In the genomic region with DNA sequence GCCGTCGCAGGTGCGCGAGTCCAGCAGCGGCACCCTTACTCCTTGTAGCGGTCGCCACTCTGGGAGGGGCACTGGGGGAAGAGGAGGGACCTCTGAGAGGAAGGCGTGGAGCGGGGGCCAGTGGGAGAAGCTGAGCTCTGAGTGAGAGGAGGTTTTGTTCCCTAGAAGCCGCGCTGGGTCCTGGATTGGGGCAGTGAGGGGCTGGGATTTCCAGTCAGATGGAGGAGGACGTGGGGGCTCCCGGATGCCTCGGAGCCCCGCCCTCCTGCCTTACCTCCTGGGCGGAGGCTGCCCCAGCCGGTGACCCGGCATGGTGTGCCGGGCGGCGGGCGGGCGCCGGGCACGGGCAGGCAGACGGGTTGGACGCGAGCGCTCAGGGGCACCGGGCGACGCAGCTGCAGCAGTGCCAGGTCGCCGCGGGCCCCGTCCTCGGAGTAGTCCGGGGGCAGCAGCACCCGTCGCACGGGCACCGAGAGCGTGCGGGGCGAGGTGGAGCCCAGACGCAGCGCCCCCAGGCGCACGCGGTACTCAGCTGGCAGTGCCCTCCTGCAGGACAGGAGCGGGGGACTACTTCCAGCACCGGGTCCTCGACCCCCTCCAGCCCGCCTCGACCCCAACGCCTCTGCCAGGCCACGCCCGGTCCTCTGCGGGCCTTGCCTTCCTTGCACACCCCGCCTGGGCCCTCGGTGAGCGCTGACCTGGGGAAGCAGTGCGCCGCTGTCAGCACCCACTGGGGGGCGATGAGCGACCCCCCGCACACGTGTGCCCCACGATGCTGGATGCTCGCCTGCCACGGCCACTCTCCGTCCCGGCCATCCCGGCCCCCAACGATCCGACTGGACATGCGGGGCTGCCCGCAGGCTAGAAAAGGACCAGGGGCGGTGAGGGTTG, we compare ENCODE assay signal across 9 cellular contexts. TPM values are rescaled to one million over a fixed set of nuclear protein-coding genes. Genes with fewer than 3 reads are reported as not detected.
DNase-seq lines count a peak whose midpoint lies in the region; ATAC-seq lines count a peak whose summit lies in the region.
"Had no signal": no experiment of that assay in that cellular context is flagged by ENCODE, and none has a peak within 500 bp of the region (broad histone marks: within the 10 kb centered on the region; RNA-seq: fewer than 3 reads in every experiment).

No MANE protein-coding gene starts in this region.

- no peaks in the 10 kb centered on the region for H3K9me3 Mint-ChIP-seq in IgD-negative memory B cell
- H3K9me3 Mint-ChIP-seq in activated T-cell treated with anti-CD3 and anti-CD28 coated beads, Interleukin-2, amount 50 U/mL, for 72 hours, result no peaks in the 10 kb centered on the region
- H3K9me3 Mint-ChIP-seq in stimulated activated naive B cell treated with anti-CD40 and anti-IgM and Interleukin-4, amounts not matched to agents 10 μg/mL and 1 μg/mL and 100 μg/mL, for 72 hours, result no peaks in the 10 kb centered on the region
- H3K9me3 Mint-ChIP-seq: brain had no signal

- ATAC-seq in activated T-cell treated with anti-CD3 and anti-CD28 coated beads, Interleukin-2, amount 50 U/mL, for 72 hours (replicated peaks in 1 of 2), result peak; percentile 76 to 78
- ATAC-seq in stimulated activated naive B cell treated with anti-CD40 and anti-IgM and Interleukin-4, amounts not matched to agents 10 μg/mL and 1 μg/mL and 100 μg/mL, for 72 hours (replicated peaks), result peak; percentile 66 to 71
- no peak for ATAC-seq in GM19467 (IDR thresholded peaks at IDR 0.05; ENCODE audit: unreplicated experiment)

- H3K4me1 Mint-ChIP-seq in IgD-negative memory B cell, result no peaks in the 10 kb centered on the region
- peaks cover 11% of the 10 kb centered on the region for H3K4me1 Mint-ChIP-seq in activated T-cell treated with anti-CD3 and anti-CD28 coated beads, Interleukin-2, amount 50 U/mL, for 72 hours (ENCODE audit: low read depth)
- peaks cover 9 to 16% of the 10 kb centered on the region in 2 donors for H3K4me1 Mint-ChIP-seq in stimulated activated naive B cell treated with anti-CD40 and anti-IgM and Interleukin-4, amounts not matched to agents 10 μg/mL and 1 μg/mL and 100 μg/mL, for 72 hours

- no peak overlapping the region for H3K27ac Mint-ChIP-seq in IgD-negative memory B cell
- H3K27ac Mint-ChIP-seq in activated T-cell treated with anti-CD3 and anti-CD28 coated beads, Interleukin-2, amount 50 U/mL, for 72 hours, result peak overlapping the region; percentile 72
- peak overlapping the region; percentile 78 for H3K27ac Mint-ChIP-seq in stimulated activated naive B cell treated with anti-CD40 and anti-IgM and Interleukin-4, amounts not matched to agents 10 μg/mL and 1 μg/mL and 100 μg/mL, for 72 hours

- H3K27me3 Mint-ChIP-seq in IgD-negative memory B cell, result peaks cover 13% of the 10 kb centered on the region
- peaks cover 10% of the 10 kb centered on the region for H3K27me3 Mint-ChIP-seq in activated T-cell treated with anti-CD3 and anti-CD28 coated beads, Interleukin-2, amount 50 U/mL, for 72 hours (ENCODE audit: low read depth)
- H3K27me3 Mint-ChIP-seq in stimulated activated naive B cell treated with anti-CD40 and anti-IgM and Interleukin-4, amounts not matched to agents 10 μg/mL and 1 μg/mL and 100 μg/mL, for 72 hours, result peaks cover 35 to 48% of the 10 kb centered on the region in 2 donors

- no peaks in the 10 kb centered on the region for H3K36me3 Mint-ChIP-seq in IgD-negative memory B cell
- H3K36me3 Mint-ChIP-seq in activated T-cell treated with anti-CD3 and anti-CD28 coated beads, Interleukin-2, amount 50 U/mL, for 72 hours (ENCODE audit: insufficient read depth in 2 of 2), result no peaks in the 10 kb centered on the region
- no peaks in the 10 kb centered on the region for H3K36me3 Mint-ChIP-seq in stimulated activated naive B cell treated with anti-CD40 and anti-IgM and Interleukin-4, amounts not matched to agents 10 μg/mL and 1 μg/mL and 100 μg/mL, for 72 hours
- H3K36me3 Mint-ChIP-seq: brain had no signal

- DNase-seq in activated T-cell treated with anti-CD3 and anti-CD28 coated beads, Interleukin-2, amount 50 U/mL, for 72 hours, result peak; percentile 49
- DNase-seq in iPS-NIHi11 (ENCODE audit: low spot score) (peak; percentile 62), foreskin melanocyte (no peak), SHP77 treated with DMSO at 0.1 percent for 48 hours (lab: John Stamatoyannopoulos, UW) (no peak)
- DNase-seq in stimulated activated naive B cell treated with anti-CD40 and anti-IgM and Interleukin-4, amounts not matched to agents 10 μg/mL and 1 μg/mL and 100 μg/mL, for 72 hours, result no peak

- peak overlapping the region; percentile 60 to 91 (median 71) for H3K4me3 Mint-ChIP-seq in IgD-negative memory B cell
- H3K4me3 Mint-ChIP-seq in activated T-cell treated with anti-CD3 and anti-CD28 coated beads, Interleukin-2, amount 50 U/mL, for 72 hours, result peak overlapping the region; percentile 84 to 91
- H3K4me3 Mint-ChIP-seq in stimulated activated naive B cell treated with anti-CD40 and anti-IgM and Interleukin-4, amounts not matched to agents 10 μg/mL and 1 μg/mL and 100 μg/mL, for 72 hours, result peak overlapping the region; percentile 88 to 89

RNA-seq across cellular contexts. Expression of a gene that starts 2.0 kb away (rescaled TPM):
- polyA plus RNA-seq in IgD-negative memory B cell, result not detected
- total RNA-seq in activated T-cell treated with anti-CD3 and anti-CD28 coated beads, Interleukin-2, amount 50 U/mL, for 72 hours, result under 1 TPM in 1 of 2 donors, not detected in 1; 0.46 TPM
- total RNA-seq: pulmonary artery endothelial cell had no signal

RNA-seq across cellular contexts. Expression of a gene that starts 8.3 kb away (rescaled TPM):
- polyA plus RNA-seq in IgD-negative memory B cell, result 262 TPM
- 100 to 1,000 TPM; 158 to 208 TPM for total RNA-seq in activated T-cell treated with anti-CD3 and anti-CD28 coated beads, Interleukin-2, amount 50 U/mL, for 72 hours

RNA-seq across cellular contexts. Expression of a gene that starts 12.9 kb away (rescaled TPM):
- not detected for polyA plus RNA-seq in IgD-negative memory B cell
- under 1 TPM in 1 of 2 donors, not detected in 1; 0.29 TPM for total RNA-seq in activated T-cell treated with anti-CD3 and anti-CD28 coated beads, Interleukin-2, amount 50 U/mL, for 72 hours
- total RNA-seq: pulmonary artery endothelial cell had no signal

RNA-seq across cellular contexts. Expression of a gene that starts 31.7 kb away (rescaled TPM):
- 10.4 TPM for polyA plus RNA-seq in IgD-negative memory B cell
- 10 to 100 TPM in 1 of 2 donors, 1 to 10 TPM in 1; 2.4 to 10.3 TPM for total RNA-seq in activated T-cell treated with anti-CD3 and anti-CD28 coated beads, Interleukin-2, amount 50 U/mL, for 72 hours

RNA-seq across cellular contexts. Expression of a gene that starts 32.9 kb away (rescaled TPM):
- 159 TPM for polyA plus RNA-seq in IgD-negative memory B cell
- total RNA-seq in activated T-cell treated with anti-CD3 and anti-CD28 coated beads, Interleukin-2, amount 50 U/mL, for 72 hours, result 100 to 1,000 TPM; 696 to 731 TPM

Comparison
In these comparisons a context has a peak if more than half of its experiments do, and no peak if none do; other contexts are left out.
1. H3K27ac Mint-ChIP-seq: peak in activated T-cell treated with anti-CD3 and anti-CD28 coated beads, Interleukin-2, amount 50 U/mL, for 72 hours (single experiment) and stimulated activated naive B cell treated with anti-CD40 and anti-IgM and Interleukin-4, amounts not matched to agents 10 μg/mL and 1 μg/mL and 100 μg/mL, for 72 hours (single experiment); none in IgD-negative memory B cell (0 of 3).
2. DNase-seq: peak in activated T-cell treated with anti-CD3 and anti-CD28 coated beads, Interleukin-2, amount 50 U/mL, for 72 hours (2 of 2) and iPS-NIHi11 (single experiment); none in stimulated activated naive B cell treated with anti-CD40 and anti-IgM and Interleukin-4, amounts not matched to agents 10 μg/mL and 1 μg/mL and 100 μg/mL, for 72 hours (single experiment), foreskin melanocyte (single experiment) and SHP77 treated with DMSO at 0.1 percent for 48 hours (single experiment).
3. Peak in every context shown above with its lines, with median percentiles within 50 percentile points of each other: H3K4me3 Mint-ChIP-seq.